22 cellular contexts compared by ENCODE assay signal in genomic region chr2:88733155-88733902, GRCh38. TPM values are rescaled to one million over a fixed set of nuclear protein-coding genes. Genes with fewer than 3 reads are reported as not detected.
DNase-seq lines count a peak whose midpoint lies in the region; ATAC-seq and TF ChIP-seq lines count a peak whose summit lies in the region.
"Had no signal": no experiment of that assay in that cellular context is flagged by ENCODE, and none has a peak within 500 bp of the region (broad histone marks: within the 10 kb centered on the region; RNA-seq: fewer than 3 reads in every experiment).

No MANE protein-coding gene starts in this region.

- H3K36me3 ChIP-seq in left ventricle myocardium inferior: peaks cover 5% of the 10 kb centered on the region
- peaks cover 0 to 13% (median 7%) of the 10 kb centered on the region in 3 donors for H3K36me3 ChIP-seq in skeletal muscle tissue (ENCODE audit: control insufficient read depth in 3 of 3, insufficient read depth in 3 of 3, low read length in 3 of 3)

- no peak for ATAC-seq in activated T-cell treated with anti-CD3 and anti-CD28 coated beads, Interleukin-2, amount 50 U/mL, for 72 hours (replicated peaks in 1 of 2)
- no peak for ATAC-seq in WTC11
- ATAC-seq in HG03354 (IDR thresholded peaks at IDR 0.05; ENCODE audit: poor library complexity, severe bottlenecking, unreplicated experiment): no peak
- ATAC-seq in activated CD8-positive, alpha-beta memory T cell treated with anti-CD3 and anti-CD28 coated beads, Interleukin-2, amount 10 ng/mL, durations not matched to agents 7 days and 5 days: no peak
- ATAC-seq: gastroesophageal sphincter had no signal

- H3K9ac ChIP-seq in skeletal muscle tissue (ENCODE audit: low read depth in 1 of 3, low read length in 3 of 3): peak overlapping the region in 2 of 3 donors; percentile 14 to 33

- DNase-seq in activated T-cell treated with anti-CD3 and anti-CD28 coated beads, Interleukin-2, amount 50 U/mL, for 72 hours: no peak
- DNase-seq in activated T-cell treated with anti-CD3 and anti-CD28 coated beads, Interleukin-2, amount 50 U/mL, for 1 hour: no peak
- DNase-seq in WTC11 (ENCODE audit: low spot score) (no peak), left ventricle myocardium inferior (no peak), SIG-M5 treated with dmso at 0.1 percent for 504 hours (lab: John Stamatoyannopoulos, UW; ENCODE audit: unreplicated experiment) (no peak)
- no peak for DNase-seq in activated CD8-positive, alpha-beta memory T cell treated with anti-CD3 and anti-CD28 coated beads, Interleukin-2, amount 10 ng/mL, durations not matched to agents 7 days and 5 days
- DNase-seq: ACHN; activated CD4-positive, alpha-beta T cell treated with anti-CD3 and anti-CD28 coated beads, Interleukin-2, amount 50 U/mL, for 1 hour; aorta; H7; MV-4-11; NCI-H2081 treated with DMSO at 0.1 percent for 48 hours; NCI-H524; spleen; T1000; upper lobe of left lung had no signal

- peaks cover 20% of the 10 kb centered on the region for H3K4me1 Mint-ChIP-seq in activated T-cell treated with anti-CD3 and anti-CD28 coated beads, Interleukin-2, amount 50 U/mL, for 72 hours (ENCODE audit: low read depth)
- H3K4me1 Mint-ChIP-seq in WTC11: no peaks in the 10 kb centered on the region
- peaks cover 15% of the 10 kb centered on the region for H3K4me1 Mint-ChIP-seq in activated CD8-positive, alpha-beta memory T cell treated with anti-CD3 and anti-CD28 coated beads, Interleukin-2, amount 10 ng/mL, durations not matched to agents 7 days and 5 days

- TF ChIP-seq CTCF in WTC11 (IDR thresholded peaks at IDR 0.05) (no peak), left ventricle myocardium inferior (IDR thresholded peaks at IDR 0.05; ENCODE audit: borderline replicate concordance) (no peak)

- no peaks in the 10 kb centered on the region for H3K9me3 Mint-ChIP-seq in activated T-cell treated with anti-CD3 and anti-CD28 coated beads, Interleukin-2, amount 50 U/mL, for 72 hours
- H3K9me3 Mint-ChIP-seq in WTC11: peaks cover 6% of the 10 kb centered on the region
- no peaks in the 10 kb centered on the region for H3K9me3 Mint-ChIP-seq in activated CD8-positive, alpha-beta memory T cell treated with anti-CD3 and anti-CD28 coated beads, Interleukin-2, amount 10 ng/mL, durations not matched to agents 7 days and 5 days (ENCODE audit: low read depth)
- H3K9me3 Mint-ChIP-seq: activated T-helper 1 cell treated with anti-CD3 and anti-CD28 coated beads, Interleukin-12 subunit alpha, Interleukin-12 subunit beta, Interleukin-2, Interleukin-4 antibody, amounts not matched to agents 30 ng/mL and 10 ng/mL and 1 ng/mL, durations not matched to agents 14 hours and 24 hours and 36 hours had no signal

- no peaks in the 10 kb centered on the region for H3K9me3 ChIP-seq in left ventricle myocardium inferior (replicated peaks)
- H3K9me3 ChIP-seq in skeletal muscle tissue (ENCODE audit: control insufficient read depth in 3 of 3, low read length in 3 of 3): no peaks in the 10 kb centered on the region
- H3K9me3 ChIP-seq: gastroesophageal sphincter, SJSA1, spleen, upper lobe of left lung had no signal

- no peak overlapping the region for H3K4me3 Mint-ChIP-seq in activated T-cell treated with anti-CD3 and anti-CD28 coated beads, Interleukin-2, amount 50 U/mL, for 72 hours
- H3K4me3 Mint-ChIP-seq in WTC11: no peak overlapping the region
- no peak overlapping the region for H3K4me3 Mint-ChIP-seq in activated CD8-positive, alpha-beta memory T cell treated with anti-CD3 and anti-CD28 coated beads, Interleukin-2, amount 10 ng/mL, durations not matched to agents 7 days and 5 days
- H3K4me3 Mint-ChIP-seq: activated T-helper 1 cell treated with anti-CD3 and anti-CD28 coated beads, Interleukin-12 subunit alpha, Interleukin-12 subunit beta, Interleukin-2, Interleukin-4 antibody, amounts not matched to agents 30 ng/mL and 10 ng/mL and 1 ng/mL, durations not matched to agents 14 hours and 24 hours and 36 hours had no signal

- peaks cover 4 to 10% of the 10 kb centered on the region in 2 donors for H3K36me3 Mint-ChIP-seq in activated T-cell treated with anti-CD3 and anti-CD28 coated beads, Interleukin-2, amount 50 U/mL, for 72 hours (ENCODE audit: insufficient read depth in 2 of 2)
- peaks cover 31% of the 10 kb centered on the region for H3K36me3 Mint-ChIP-seq in WTC11
- H3K36me3 Mint-ChIP-seq in activated CD8-positive, alpha-beta memory T cell treated with anti-CD3 and anti-CD28 coated beads, Interleukin-2, amount 10 ng/mL, durations not matched to agents 7 days and 5 days: peaks cover 7% of the 10 kb centered on the region

- H3K4me3 ChIP-seq in left ventricle myocardium inferior (no peak overlapping the region), skeletal muscle tissue (ENCODE audit: low read length in 3 of 3) (peak overlapping the region in 1 of 3 donors; percentile 5)
- H3K4me3 ChIP-seq: gastroesophageal sphincter, SJSA1, spleen, upper lobe of left lung had no signal

- H3K27ac ChIP-seq in left ventricle myocardium inferior (replicated peaks) (peak overlapping the region; percentile 38), skeletal muscle tissue (ENCODE audit: low read depth, low read length) (peak overlapping the region; percentile 69)
- H3K27ac ChIP-seq: gastroesophageal sphincter, HL-60, SJSA1, spleen, upper lobe of left lung had no signal

- H3K27ac Mint-ChIP-seq in activated T-cell treated with anti-CD3 and anti-CD28 coated beads, Interleukin-2, amount 50 U/mL, for 72 hours: peak overlapping the region; percentile 66
- H3K27ac Mint-ChIP-seq in WTC11: peak overlapping the region; percentile 8; the same call in 1 of the 2 replicates
- H3K27ac Mint-ChIP-seq in activated CD8-positive, alpha-beta memory T cell treated with anti-CD3 and anti-CD28 coated beads, Interleukin-2, amount 10 ng/mL, durations not matched to agents 7 days and 5 days: no peak overlapping the region
- H3K27ac Mint-ChIP-seq: activated T-helper 1 cell treated with anti-CD3 and anti-CD28 coated beads, Interleukin-12 subunit alpha, Interleukin-12 subunit beta, Interleukin-2, Interleukin-4 antibody, amounts not matched to agents 30 ng/mL and 10 ng/mL and 1 ng/mL, durations not matched to agents 14 hours and 24 hours and 36 hours had no signal

- CTCF ChIA-PET in WTC11 (lab: Charles Lee): interaction anchor here (0.6 kb wide), 1 partner anchor 669 kb away, joined by 3 read pairs; no protein-coding TSS in a partner anchor
- CTCF ChIA-PET in activated CD8-positive, alpha-beta memory T cell treated with anti-CD3 and anti-CD28 coated beads, Interleukin-2, amount 10 ng/mL, durations not matched to agents 7 days and 5 days (lab: Charles Lee): interaction anchor here (1.1 kb wide), 1 partner anchor 147 kb away, joined by 3 read pairs; no protein-coding TSS in a partner anchor

- H3K4me1 ChIP-seq in left ventricle myocardium inferior (peaks cover 67% of the 10 kb centered on the region), skeletal muscle tissue (ENCODE audit: control insufficient read depth in 3 of 3, insufficient read depth in 3 of 3, low read length in 3 of 3) (peaks cover 25 to 56% (median 50%) of the 10 kb centered on the region in 3 donors)
- H3K4me1 ChIP-seq: gastroesophageal sphincter had no signal

- no peaks in the 10 kb centered on the region for H3K27me3 Mint-ChIP-seq in activated T-cell treated with anti-CD3 and anti-CD28 coated beads, Interleukin-2, amount 50 U/mL, for 72 hours (ENCODE audit: low read depth)
- no peaks in the 10 kb centered on the region for H3K27me3 Mint-ChIP-seq in WTC11 (ENCODE audit: low read depth)
- H3K27me3 Mint-ChIP-seq in activated CD8-positive, alpha-beta memory T cell treated with anti-CD3 and anti-CD28 coated beads, Interleukin-2, amount 10 ng/mL, durations not matched to agents 7 days and 5 days: no peaks in the 10 kb centered on the region

- H3K27me3 ChIP-seq in left ventricle myocardium inferior (ENCODE audit: low read depth) (no peaks in the 10 kb centered on the region), skeletal muscle tissue (ENCODE audit: control insufficient read depth in 3 of 3, insufficient read depth in 3 of 3, low read length in 3 of 3) (no peaks in the 10 kb centered on the region)
- H3K27me3 ChIP-seq: gastroesophageal sphincter, SJSA1, spleen, upper lobe of left lung had no signal

- intact Hi-C loops in left ventricle myocardium inferior (cut with micrococcal nuclease): no loop called here

- POLR2A ChIA-PET in WTC11 (lab: Charles Lee): no interaction called here

TF ChIP-seq in WTC11, 78 proteins besides CTCF, POLR2A, EP300 and RAD21 (continues in another document):
- TF ChIP-seq E2F4 (CRISPR knock-in tag; IDR thresholded peaks at IDR 0.05; ENCODE audit: borderline replicate concordance, low read depth): no peak
- no peak for TF ChIP-seq ZSCAN18 (CRISPR knock-in tag; IDR thresholded peaks at IDR 0.05)

RNA-seq across cellular contexts. Expression of gene RPIA, which starts 41.9 kb away (rescaled TPM):
- 10 to 100 TPM; 32.3 to 43.8 TPM for total RNA-seq in activated T-cell treated with anti-CD3 and anti-CD28 coated beads, Interleukin-2, amount 50 U/mL, for 72 hours
- 21.8 to 23.4 TPM (median 23.4 TPM) in 3 replicates for total RNA-seq in WTC11 (2021)
- total RNA-seq in left ventricle myocardium inferior: 18.0 TPM
- 11.0 TPM for total RNA-seq in skeletal muscle tissue
- 10 to 100 TPM; 42.1 to 54.4 TPM for total RNA-seq in activated CD8-positive, alpha-beta memory T cell treated with anti-CD3 and anti-CD28 coated beads, Interleukin-2, amount 10 ng/mL, durations not matched to agents 7 days and 5 days
